ENCODE assay signal across 18 cellular contexts in the genomic region with DNA sequence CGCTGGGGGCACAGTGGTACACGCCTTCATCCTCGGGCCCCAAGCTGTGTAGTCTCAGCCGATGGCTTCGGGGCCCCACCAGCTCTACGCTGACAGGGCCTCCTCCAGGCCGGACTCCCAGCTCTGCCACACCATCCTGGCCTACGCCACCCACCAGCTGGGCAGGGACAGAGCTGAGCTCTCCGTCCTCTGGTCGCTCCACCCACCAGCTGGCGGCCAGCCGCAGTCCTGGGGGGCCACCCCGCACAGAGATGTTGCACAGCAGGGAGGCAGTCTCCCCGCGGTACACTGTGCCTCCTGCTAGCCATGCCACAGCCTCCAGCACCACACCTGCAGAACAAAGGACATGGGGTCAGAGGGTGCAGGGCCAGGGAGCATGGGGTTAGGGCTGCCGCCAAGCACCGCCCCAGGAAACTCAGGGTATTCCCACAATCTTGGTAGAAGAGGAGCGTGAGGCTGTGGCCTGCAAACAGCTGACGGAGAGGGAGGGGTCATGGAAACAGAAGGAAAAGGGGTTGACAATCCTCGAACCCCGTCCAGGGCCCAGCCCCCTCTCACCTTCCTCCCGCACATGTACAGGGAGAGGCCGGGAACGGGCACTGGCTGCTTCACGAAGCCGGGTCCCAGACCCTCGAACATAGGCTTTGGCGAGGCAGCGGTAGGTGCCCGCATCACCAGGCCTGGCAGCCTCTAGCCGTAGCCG. TPM values are rescaled to one million over a fixed set of nuclear protein-coding genes. Genes with fewer than 3 reads are reported as not detected.
DNase-seq lines count a peak whose midpoint lies in the region; ATAC-seq and TF ChIP-seq lines count a peak whose summit lies in the region.
"Had no signal": no experiment of that assay in that cellular context is flagged by ENCODE, and none has a peak within 500 bp of the region (broad histone marks: within the 10 kb centered on the region; RNA-seq: fewer than 3 reads in every experiment).

No MANE protein-coding gene starts in this region.

- H3K4me3 ChIP-seq in GM23338 (no peak overlapping the region), mesenchymal stem cell (ENCODE audit: insufficient read depth in 1 of 2, low read depth in 1 of 2, low read length in 2 of 2) (no peak overlapping the region)
- H3K4me3 ChIP-seq: PC-9, SJSA1 had no signal

- H3K27me3 Mint-ChIP-seq in GM23338 (ENCODE audit: insufficient read depth, low read depth, poor library complexity), result peaks cover 8% of the 10 kb centered on the region

- no peak for ATAC-seq in stimulated activated effector memory CD8-positive, alpha-beta T cell treated with anti-CD3 and anti-CD28 coated beads, Interleukin-12 subunit alpha, Interleukin-12 subunit beta, amount 100 ng/mL, for 72 hours
- ATAC-seq in GM23338 (no peak), HG03442 (IDR thresholded peaks at IDR 0.05; ENCODE audit: unreplicated experiment) (no peak)

- H2BK5ac ChIP-seq in mesenchymal stem cell (ENCODE audit: low read depth, low read length, poor library complexity, severe bottlenecking), result no peak overlapping the region

- H3K14ac ChIP-seq in mesenchymal stem cell (ENCODE audit: low read length in 2 of 2), result no peak overlapping the region

- H3K4ac ChIP-seq in mesenchymal stem cell (ENCODE audit: low read depth in 1 of 2, low read length in 2 of 2), result no peak overlapping the region

- H4K91ac ChIP-seq in mesenchymal stem cell (ENCODE audit: low read length), result no peak overlapping the region

- H3K36me3 Mint-ChIP-seq in stimulated activated effector memory CD8-positive, alpha-beta T cell treated with anti-CD3 and anti-CD28 coated beads, Interleukin-12 subunit alpha, Interleukin-12 subunit beta, amount 100 ng/mL, for 72 hours, result peaks cover 41% of the 10 kb centered on the region
- H3K36me3 Mint-ChIP-seq in GM23338 (ENCODE audit: low read depth), result peaks cover 39% of the 10 kb centered on the region

- H3K4me1 Mint-ChIP-seq in stimulated activated effector memory CD8-positive, alpha-beta T cell treated with anti-CD3 and anti-CD28 coated beads, Interleukin-12 subunit alpha, Interleukin-12 subunit beta, amount 100 ng/mL, for 72 hours, result peaks cover 27% of the 10 kb centered on the region
- peaks cover 36% of the 10 kb centered on the region for H3K4me1 Mint-ChIP-seq in GM23338

- no peak overlapping the region for H3K18ac ChIP-seq in mesenchymal stem cell (ENCODE audit: low read depth in 1 of 2, low read length in 2 of 2)

- no peaks in the 10 kb centered on the region for H3K9me2 ChIP-seq in GM23338 (ENCODE audit: insufficient read depth)

- no peak overlapping the region for H2BK120ac ChIP-seq in mesenchymal stem cell (ENCODE audit: low read depth, low read length)

- no peaks in the 10 kb centered on the region; the same call in 1 of the 2 replicates for H3F3A ChIP-seq in GM23338 (replicated peaks; ENCODE audit: low read depth)

- no peak overlapping the region for H3K23ac ChIP-seq in mesenchymal stem cell (ENCODE audit: low read length in 2 of 2)

- H2BK12ac ChIP-seq in mesenchymal stem cell (ENCODE audit: low read length in 2 of 2), result no peak overlapping the region

- H3K27me3 ChIP-seq in layer of hippocampus (ENCODE audit: control insufficient read depth, insufficient read depth, low read length) (no peaks in the 10 kb centered on the region), GM23338 (ENCODE audit: insufficient read depth) (no peaks in the 10 kb centered on the region), mesenchymal stem cell (ENCODE audit: control insufficient read depth in 1 of 2, insufficient read depth in 1 of 2, low read length in 2 of 2) (no peaks in the 10 kb centered on the region)
- H3K27me3 ChIP-seq: SJSA1 had no signal

- no peak overlapping the region for H3K4me3 Mint-ChIP-seq in stimulated activated effector memory CD8-positive, alpha-beta T cell treated with anti-CD3 and anti-CD28 coated beads, Interleukin-12 subunit alpha, Interleukin-12 subunit beta, amount 100 ng/mL, for 72 hours
- H3K4me3 Mint-ChIP-seq in GM23338, result no peak overlapping the region
- H3K4me3 Mint-ChIP-seq: CD14-positive monocyte had no signal

- no peak overlapping the region for H2AK5ac ChIP-seq in mesenchymal stem cell (ENCODE audit: low read length, severe bottlenecking)

- H2AFZ ChIP-seq in GM23338 (no peak overlapping the region), mesenchymal stem cell (ENCODE audit: low read depth, low read length) (no peak overlapping the region)
- H2AFZ ChIP-seq: PC-9 had no signal

- H3K79me1 ChIP-seq in mesenchymal stem cell (replicated peaks; ENCODE audit: low read length, poor library complexity, severe bottlenecking), result peaks cover 13% of the 10 kb centered on the region

- H2BK15ac ChIP-seq in mesenchymal stem cell (ENCODE audit: low read depth, poor library complexity, severe bottlenecking), result no peak overlapping the region

- no peaks in the 10 kb centered on the region; the same call in 1 of the 2 replicates for H4K20me1 ChIP-seq in GM23338 (replicated peaks; ENCODE audit: insufficient read depth)

- H3K9me3 ChIP-seq in mesenchymal stem cell (ENCODE audit: control insufficient read depth, low read length), result no peaks in the 10 kb centered on the region
- H3K9me3 ChIP-seq: SJSA1 had no signal

- no peak overlapping the region for H3K4me2 ChIP-seq in GM23338
- no peak overlapping the region for H3K4me2 ChIP-seq in mesenchymal stem cell (ENCODE audit: low read length, poor library complexity, severe bottlenecking)
- H3K4me2 ChIP-seq: PC-9 had no signal

- in situ Hi-C loops in G401 (cut with HindIII; ENCODE audit: low sequenced_read_pairs), result no loop called here

- H3K79me2 ChIP-seq in GM23338 (replicated peaks; ENCODE audit: insufficient read depth), result peaks cover 31% of the 10 kb centered on the region

- H3K27ac ChIP-seq in layer of hippocampus (ENCODE audit: low read depth, low read length), result peak overlapping the region; percentile 82
- H3K27ac ChIP-seq in GM23338 (ENCODE audit: low read depth), result no peak overlapping the region
- H3K27ac ChIP-seq in mesenchymal stem cell (ENCODE audit: low read length, poor library complexity, severe bottlenecking), result no peak overlapping the region
- H3K27ac ChIP-seq: PC-9, SJSA1 had no signal

- H3K9ac ChIP-seq in mesenchymal stem cell (ENCODE audit: low read length), result no peak overlapping the region

- 94% methylated on average over 30 of the region's 32 CpGs for WGBS in mesenchymal stem cell

- no peak overlapping the region for H4K8ac ChIP-seq in mesenchymal stem cell (ENCODE audit: low read length)

- H3K27ac Mint-ChIP-seq in stimulated activated effector memory CD8-positive, alpha-beta T cell treated with anti-CD3 and anti-CD28 coated beads, Interleukin-12 subunit alpha, Interleukin-12 subunit beta, amount 100 ng/mL, for 72 hours, result peak overlapping the region; percentile 62
- no peak overlapping the region for H3K27ac Mint-ChIP-seq in GM23338
- H3K27ac Mint-ChIP-seq: CD14-positive monocyte had no signal

- H3K36me3 ChIP-seq in GM23338 (ENCODE audit: insufficient read depth), result peaks cover 7% of the 10 kb centered on the region
- peaks cover 13 to 56% of the 10 kb centered on the region in 2 experiments for H3K36me3 ChIP-seq in mesenchymal stem cell (ENCODE audit: control insufficient read depth in 1 of 2, insufficient read depth in 2 of 2, low read depth in 1 of 2, low read length in 2 of 2)
- H3K36me3 ChIP-seq: SJSA1 had no signal

- DNase-seq in G401 (ENCODE audit: low spot score) (peak; percentile 20), anterior cingulate cortex (lab: John Stamatoyannopoulos, UW) (peak in 34 of 58 donors; percentile 29 to 79 (median 54)), GM23338 (ENCODE audit: low spot score) (no peak), mesenchymal stem cell (no peak)
- no peak for DNase-seq in stimulated activated effector memory CD8-positive, alpha-beta T cell treated with anti-CD3 and anti-CD28 coated beads, Interleukin-12 subunit alpha, Interleukin-12 subunit beta, amount 100 ng/mL, for 72 hours (ENCODE audit: low spot score in 2 of 2)
- DNase-seq: COR-L47, DMS153, NCI-H1436 treated with DMSO at 0.1 percent for 48 hours, NCI-H2081 treated with DMSO at 0.1 percent for 48 hours, NCI-H510A treated with DMSO at 0.1 percent for 48 hours, NCI-H82, PC-9 had no signal

- no peak for TF ChIP-seq CTCF in GM23338 (conservative IDR thresholded peaks at IDR 0.05; ENCODE audit: low read depth in 2 of 2)

- H3K9me3 Mint-ChIP-seq in stimulated activated effector memory CD8-positive, alpha-beta T cell treated with anti-CD3 and anti-CD28 coated beads, Interleukin-12 subunit alpha, Interleukin-12 subunit beta, amount 100 ng/mL, for 72 hours, result no peaks in the 10 kb centered on the region
- H3K9me3 Mint-ChIP-seq in GM23338, result no peaks in the 10 kb centered on the region; the same call in 2 of the 3 replicates
- H3K9me3 Mint-ChIP-seq: CD14-positive monocyte had no signal

- H3K4me1 ChIP-seq in GM23338 (ENCODE audit: insufficient read depth) (peaks cover 28% of the 10 kb centered on the region), mesenchymal stem cell (ENCODE audit: control insufficient read depth, insufficient read depth, low read depth, low read length) (peaks cover 17% of the 10 kb centered on the region)

RNA-seq across cellular contexts. Expression of a gene that starts 5.9 kb away (rescaled TPM):
- total RNA-seq in G401 (2014; rRNA removed; shearing (Covaris generic)), result 11.7 and 15.4 TPM in 2 replicates
- 111 and 120 TPM in 2 replicates for total RNA-seq in GM23338 (2014; rRNA removed; shearing (Covaris generic))
- 38.4 and 41.5 TPM in 2 replicates for polyA plus RNA-seq in GM23338 (2016; fragmentation: Nextera tagmentation; extraction: Ambion mirVana)
- polyA plus RNA-seq in mesenchymal stem cell (2013, experiment 1 of 2), result 10.7 TPM
- polyA plus RNA-seq in mesenchymal stem cell (2013, experiment 2 of 2), result 10.8 TPM

RNA-seq across cellular contexts. Expression of a gene that starts 11.2 kb away (rescaled TPM):
- total RNA-seq in G401 (2014; rRNA removed; shearing (Covaris generic)), result not detected in 2 replicates
- 0.08 and 0.24 TPM in 2 replicates for total RNA-seq in GM23338 (2014; rRNA removed; shearing (Covaris generic))
- 0.26 and 0.34 TPM in 2 replicates for polyA plus RNA-seq in GM23338 (2016; fragmentation: Nextera tagmentation; extraction: Ambion mirVana)
- polyA plus RNA-seq in mesenchymal stem cell (2013, experiment 1 of 2), result not detected
- polyA plus RNA-seq in mesenchymal stem cell (2013, experiment 2 of 2), result not detected
- total RNA-seq: A673, HT1080, PC-9, SJSA1 had no signal
- polyA plus RNA-seq: CD14-positive monocyte had no signal

RNA-seq across cellular contexts. Expression of a gene that starts 22.6 kb away (rescaled TPM):
- total RNA-seq in G401 (2014; rRNA removed; shearing (Covaris generic)), result not detected in 2 replicates
- 1.6 and 2.8 TPM in 2 replicates for total RNA-seq in GM23338 (2014; rRNA removed; shearing (Covaris generic))
- polyA plus RNA-seq in GM23338 (2016; fragmentation: Nextera tagmentation; extraction: Ambion mirVana), result 1.2 and 1.4 TPM in 2 replicates
- not detected for polyA plus RNA-seq in mesenchymal stem cell (2013, experiment 1 of 2)
- polyA plus RNA-seq in mesenchymal stem cell (2013, experiment 2 of 2), result not detected
- total RNA-seq: A673, HT1080, PC-9, SJSA1 had no signal
- polyA plus RNA-seq: CD14-positive monocyte had no signal

RNA-seq across cellular contexts. Expression of a gene that starts 23.0 kb away (rescaled TPM):
- not detected in 2 replicates for total RNA-seq in G401 (2014; rRNA removed; shearing (Covaris generic))
- total RNA-seq in GM23338 (2014; rRNA removed; shearing (Covaris generic)), result 17.7 and 18.3 TPM in 2 replicates
- polyA plus RNA-seq in GM23338 (2016; fragmentation: Nextera tagmentation; extraction: Ambion mirVana), result 4.9 and 5.2 TPM in 2 replicates
- 0.07 TPM for polyA plus RNA-seq in mesenchymal stem cell (2013, experiment 1 of 2)
- polyA plus RNA-seq in mesenchymal stem cell (2013, experiment 2 of 2), result 0.05 TPM
- total RNA-seq: A673, HT1080 had no signal
- polyA plus RNA-seq: CD14-positive monocyte had no signal

RNA-seq across cellular contexts. Expression of a gene that starts 58.9 kb away (rescaled TPM):
- total RNA-seq in G401 (2014; rRNA removed; shearing (Covaris generic)), result not detected in 2 replicates
- 0.23 and 0.63 TPM in 2 replicates for total RNA-seq in GM23338 (2014; rRNA removed; shearing (Covaris generic))
- 0.27 and 0.43 TPM in 2 replicates for polyA plus RNA-seq in GM23338 (2016; fragmentation: Nextera tagmentation; extraction: Ambion mirVana)
- not detected for polyA plus RNA-seq in mesenchymal stem cell (2013, experiment 1 of 2)
- not detected for polyA plus RNA-seq in mesenchymal stem cell (2013, experiment 2 of 2)
- total RNA-seq: A673, HT1080, PC-9, SJSA1 had no signal

Comparison
In these comparisons a context has a peak if more than half of its experiments do, and no peak if none do; other contexts are left out.
1. DNase-seq: peak in G401 (single experiment) and anterior cingulate cortex (34 of 58); none in stimulated activated effector memory CD8-positive, alpha-beta T cell treated with anti-CD3 and anti-CD28 coated beads, Interleukin-12 subunit alpha, Interleukin-12 subunit beta, amount 100 ng/mL, for 72 hours (0 of 2), GM23338 (single experiment) and mesenchymal stem cell (single experiment).